In the genomic region with DNA sequence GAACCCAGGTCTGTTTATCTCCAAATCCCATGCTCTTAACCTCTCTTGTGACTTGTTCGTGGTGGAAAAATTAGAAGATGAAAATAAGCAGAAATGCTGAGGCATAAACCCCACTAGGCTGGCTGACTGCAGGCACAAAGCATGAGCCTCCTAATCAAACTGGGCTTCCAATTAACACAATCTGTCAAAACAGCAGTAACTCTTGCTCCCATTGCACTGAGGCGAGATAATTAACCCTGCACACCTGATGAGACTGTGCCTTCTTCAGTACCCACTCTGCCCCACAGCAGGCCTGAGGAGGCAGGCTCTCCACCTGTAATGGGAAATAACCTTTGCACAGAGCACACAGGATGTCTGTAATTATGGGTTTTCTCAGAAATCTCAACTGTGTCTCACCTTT, we compare ENCODE assay signal across 30 cellular contexts.
"Had no signal": no experiment of that assay in that cellular context is flagged by ENCODE, and none has a peak within 500 bp of the region (broad histone marks: within the 10 kb centered on the region; RNA-seq: fewer than 3 reads in every experiment).

No MANE protein-coding gene starts in this region.

- H3K4me1 ChIP-seq: ascending aorta, breast epithelium, esophagus squamous epithelium, gastroesophageal sphincter, heart right ventricle had no signal

- H2AFZ ChIP-seq: hepatocyte had no signal

- H3K27ac ChIP-seq: ascending aorta, breast epithelium, cardiac muscle cell, esophagus squamous epithelium, gastroesophageal sphincter, heart right ventricle, hepatocyte had no signal

- H3K9me3 ChIP-seq: ascending aorta, breast epithelium, esophagus squamous epithelium, gastroesophageal sphincter, heart right ventricle had no signal

- H3K79me2 ChIP-seq: hepatocyte had no signal

- H3K4me2 ChIP-seq: hepatocyte had no signal

- DNase-seq: activated CD4-positive, alpha-beta memory T cell treated with anti-CD3 and anti-CD28 coated beads, Interleukin-2, amount 10 ng/mL, durations not matched to agents 7 days and 5 days; activated CD4-positive, alpha-beta T cell treated with anti-CD3 and anti-CD28 coated beads for 1 hour; activated CD4-positive, alpha-beta T cell treated with anti-CD3 and anti-CD28 coated beads for 4 hours; activated CD4-positive, alpha-beta T cell treated with anti-CD3 and anti-CD28 coated beads, Interleukin-2, amount 10 ng/mL, durations not matched to agents 7 days and 5 days; activated CD4-positive, alpha-beta T cell treated with anti-CD3 and anti-CD28 coated beads, Interleukin-2, amount 50 U/mL, for 4 hours; activated CD4-positive, CD25-positive, alpha-beta regulatory T cell; activated CD8-positive, alpha-beta memory T cell treated with anti-CD3 and anti-CD28 coated beads, Interleukin-2, amount 50 U/mL, for 48 hours; activated gamma-delta T cell; activated naive CD4-positive, alpha-beta T cell; activated naive CD4-positive, alpha-beta T cell treated with anti-CD3 and anti-CD28 coated beads, Interleukin-2, amount 10 ng/mL, durations not matched to agents 7 days and 5 days; activated naive CD8-positive, alpha-beta T cell treated with anti-CD3 and anti-CD28 coated beads, Interleukin-2, amount 10 ng/mL, durations not matched to agents 7 days and 5 days; activated T-cell treated with anti-CD3 and anti-CD28 coated beads for 4 hours; activated T-cell treated with anti-CD3 and anti-CD28 coated beads, Interleukin-2, amount 50 U/mL, for 24 hours; activated T-cell treated with anti-CD3 and anti-CD28 coated beads, Interleukin-2, amount 50 U/mL, for 72 hours; central memory CD4-positive, alpha-beta T cell; cortex of kidney; dermis blood vessel endothelial cell; effector CD4-positive, alpha-beta T cell; effector memory CD8-positive, alpha-beta T cell; erythroblast; esophagus squamous epithelium; foreskin melanocyte; heart right ventricle; T-helper 2 cell had no signal

- ATAC-seq: activated naive CD4-positive, alpha-beta T cell treated with anti-CD3 and anti-CD28 coated beads, Interleukin-2, amount 50 U/mL, for 72 hours; activated T-cell treated with anti-CD3 and anti-CD28 coated beads, Interleukin-2, amount 50 U/mL, for 72 hours; effector memory CD8-positive, alpha-beta T cell; gastroesophageal sphincter; heart right ventricle had no signal

- H3K27me3 ChIP-seq: ascending aorta, breast epithelium, cardiac muscle cell, esophagus squamous epithelium, gastroesophageal sphincter, hepatocyte had no signal

- H3K36me3 ChIP-seq: ascending aorta, breast epithelium, cardiac muscle cell, esophagus squamous epithelium, gastroesophageal sphincter, heart right ventricle had no signal

- H3K4me3 ChIP-seq: ascending aorta, breast epithelium, cardiac muscle cell, esophagus squamous epithelium, gastroesophageal sphincter, heart right ventricle, hepatocyte had no signal
